Comparison of ENCODE assay signal across 22 cellular contexts in the genomic region with DNA sequence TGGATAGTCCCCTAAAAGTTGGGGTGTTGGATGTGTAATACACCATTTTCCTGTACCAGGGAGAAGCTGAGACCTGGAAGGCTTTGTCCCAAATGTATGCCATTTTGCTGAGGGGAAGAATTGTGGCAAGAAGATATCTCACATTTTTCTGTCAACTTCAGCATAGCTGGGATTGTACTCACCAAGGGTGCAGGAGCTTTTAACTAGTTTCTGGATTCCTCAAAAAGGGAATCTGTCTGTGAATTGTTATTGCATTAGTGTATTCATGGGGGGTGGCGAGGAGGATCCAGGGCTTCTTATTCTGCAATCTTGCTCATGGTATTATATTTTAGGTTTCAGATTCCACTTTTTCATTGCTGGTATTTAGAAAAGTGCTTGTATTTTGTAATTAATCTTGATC.
"Had no signal": no experiment of that assay in that cellular context is flagged by ENCODE, and none has a peak within 500 bp of the region (broad histone marks: within the 10 kb centered on the region; RNA-seq: fewer than 3 reads in every experiment).

No MANE protein-coding gene starts in this region.

- H3K27ac ChIP-seq: colonic mucosa, esophagus muscularis mucosa, gastrocnemius medialis, left ventricle myocardium inferior, prostate gland, thyroid gland, VCaP had no signal

- H3K9me3 ChIP-seq: colonic mucosa, gastrocnemius medialis, prostate gland, thyroid gland had no signal

- H3K4me3 ChIP-seq: colonic mucosa, esophagus muscularis mucosa, gastrocnemius medialis, left ventricle myocardium inferior, prostate gland, thyroid gland had no signal

- H3K4me1 Mint-ChIP-seq: activated CD4-positive, alpha-beta memory T cell treated with anti-CD3 and anti-CD28 coated beads, Interleukin-2, amount 10 ng/mL, durations not matched to agents 7 days and 5 days; activated CD4-positive, alpha-beta T cell treated with anti-CD3 and anti-CD28 coated beads, Interleukin-2, amount 10 ng/mL, durations not matched to agents 24 days and 14 days; activated naive CD8-positive, alpha-beta T cell treated with anti-CD3 and anti-CD28 coated beads, Interleukin-2, amount 50 U/mL, for 24 hours; central memory CD8-positive, alpha-beta T cell; naive thymus-derived CD8-positive, alpha-beta T cell had no signal

- H3K4me3 Mint-ChIP-seq: activated CD4-positive, alpha-beta memory T cell treated with anti-CD3 and anti-CD28 coated beads, Interleukin-2, amount 10 ng/mL, durations not matched to agents 7 days and 5 days; activated CD4-positive, alpha-beta T cell treated with anti-CD3 and anti-CD28 coated beads, Interleukin-2, amount 10 ng/mL, durations not matched to agents 24 days and 14 days; activated naive CD4-positive, alpha-beta T cell treated with anti-CD3 and anti-CD28 coated beads for 36 hours; activated naive CD8-positive, alpha-beta T cell treated with anti-CD3 and anti-CD28 coated beads, Interleukin-2, amount 50 U/mL, for 24 hours; activated T-cell treated with anti-CD3 and anti-CD28 coated beads, Interleukin-2, amount 50 U/mL, for 72 hours; central memory CD8-positive, alpha-beta T cell; naive thymus-derived CD8-positive, alpha-beta T cell; stimulated activated naive CD8-positive, alpha-beta T cell treated with anti-CD3 and anti-CD28 coated beads, Interleukin-15, Interleukin-2, amounts not matched to agents 100 ng/mL and 50 ng/mL, for 24 hours; T-helper 2 cell treated with Interferon-gamma antibody and Interleukin-4, amounts not matched to agents 5 μg/mL and 100 μg/mL, for 36 hours had no signal

- DNase-seq: activated CD4-positive, alpha-beta memory T cell treated with anti-CD3 and anti-CD28 coated beads, Interleukin-2, amount 10 ng/mL, durations not matched to agents 7 days and 5 days; activated CD4-positive, alpha-beta T cell treated with anti-CD3 and anti-CD28 coated beads, Interleukin-2, amount 10 ng/mL, durations not matched to agents 24 days and 14 days; activated effector memory CD4-positive, alpha-beta T cell treated with Interleukin-2 at 50 U/mL for 16 hours; activated naive CD4-positive, alpha-beta T cell treated with anti-CD3 and anti-CD28 coated beads for 36 hours; activated naive CD8-positive, alpha-beta T cell treated with anti-CD3 and anti-CD28 coated beads, Interleukin-2, amount 50 U/mL, for 24 hours; activated T-cell treated with anti-CD3 and anti-CD28 coated beads, Interleukin-2, amount 50 U/mL, for 72 hours; aorta; colonic mucosa; gastrocnemius medialis; hypothalamus; left ventricle myocardium inferior; naive thymus-derived CD8-positive, alpha-beta T cell; stimulated activated CD4-positive, alpha-beta T cell treated with anti-CD3 and anti-CD28 coated beads, Interleukin-4, amount 100 ng/mL, for 4 hours; substantia nigra; thyroid gland had no signal

- ATAC-seq: activated CD4-positive, CD25-positive, alpha-beta regulatory T cell treated with anti-CD3 and anti-CD28 coated beads, Interleukin-2, amount 50 U/mL, for 24 hours; activated naive CD8-positive, alpha-beta T cell treated with anti-CD3 and anti-CD28 coated beads, Interleukin-2, amount 50 U/mL, for 24 hours; activated T-cell treated with anti-CD3 and anti-CD28 coated beads, Interleukin-2, amount 50 U/mL, for 72 hours; gastrocnemius medialis; naive thymus-derived CD8-positive, alpha-beta T cell had no signal

- H3K27me3 ChIP-seq: colonic mucosa, esophagus muscularis mucosa, gastrocnemius medialis, thyroid gland had no signal

- H3K4me1 ChIP-seq: colonic mucosa, gastrocnemius medialis, left ventricle myocardium inferior, prostate gland, thyroid gland had no signal

- H3K36me3 ChIP-seq: colonic mucosa, esophagus muscularis mucosa, gastrocnemius medialis, left ventricle myocardium inferior, prostate gland, thyroid gland had no signal

- H3K27ac Mint-ChIP-seq: activated CD4-positive, alpha-beta memory T cell treated with anti-CD3 and anti-CD28 coated beads, Interleukin-2, amount 10 ng/mL, durations not matched to agents 7 days and 5 days; activated CD4-positive, alpha-beta T cell treated with anti-CD3 and anti-CD28 coated beads, Interleukin-2, amount 10 ng/mL, durations not matched to agents 24 days and 14 days; activated naive CD4-positive, alpha-beta T cell treated with anti-CD3 and anti-CD28 coated beads for 36 hours; activated naive CD8-positive, alpha-beta T cell treated with anti-CD3 and anti-CD28 coated beads, Interleukin-2, amount 50 U/mL, for 24 hours; activated T-cell treated with anti-CD3 and anti-CD28 coated beads, Interleukin-2, amount 50 U/mL, for 72 hours; naive thymus-derived CD8-positive, alpha-beta T cell; stimulated activated naive CD8-positive, alpha-beta T cell treated with anti-CD3 and anti-CD28 coated beads, Interleukin-15, Interleukin-2, amounts not matched to agents 100 ng/mL and 50 ng/mL, for 24 hours; T-helper 2 cell treated with Interferon-gamma antibody and Interleukin-4, amounts not matched to agents 5 μg/mL and 100 μg/mL, for 36 hours had no signal

- H3K27me3 Mint-ChIP-seq: activated CD4-positive, alpha-beta memory T cell treated with anti-CD3 and anti-CD28 coated beads, Interleukin-2, amount 10 ng/mL, durations not matched to agents 7 days and 5 days; activated CD4-positive, alpha-beta T cell treated with anti-CD3 and anti-CD28 coated beads, Interleukin-2, amount 10 ng/mL, durations not matched to agents 24 days and 14 days; central memory CD8-positive, alpha-beta T cell; stimulated activated naive CD8-positive, alpha-beta T cell treated with anti-CD3 and anti-CD28 coated beads, Interleukin-15, Interleukin-2, amounts not matched to agents 100 ng/mL and 50 ng/mL, for 24 hours had no signal
